ENCODE assay signal across 21 cellular contexts in genomic region chr13:80442613-80443012, GRCh38.
A peak's percentile ranks its signal among the peaks of the same experiment; 100 is the strongest.
DNase-seq lines count a peak whose midpoint lies in the region; ATAC-seq and TF ChIP-seq lines count a peak whose summit lies in the region.
"Had no signal": no experiment of that assay in that cellular context is flagged by ENCODE, and none has a peak within 500 bp of the region (broad histone marks: within the 10 kb centered on the region; RNA-seq: fewer than 3 reads in every experiment).

No MANE protein-coding gene starts in this region.

- TF ChIP-seq CTCF in MCF 10A (IDR thresholded peaks at IDR 0.05; ENCODE audit: unreplicated experiment) (no peak), breast epithelium (IDR thresholded peaks at IDR 0.05) (no peak), tibial nerve (IDR thresholded peaks at IDR 0.05) (no peak), Calu3 (IDR thresholded peaks at IDR 0.05; ENCODE audit: unreplicated experiment) (no peak)

- H3K4me1 ChIP-seq in breast epithelium: no peaks in the 10 kb centered on the region
- peaks cover 0 to 19% (median 0%) of the 10 kb centered on the region in 4 donors for H3K4me1 ChIP-seq in tibial nerve

- H3K4me3 Mint-ChIP-seq in MCF 10A (ENCODE audit: unreplicated experiment) (no peak overlapping the region), Calu3 (ENCODE audit: low read depth, unreplicated experiment) (no peak overlapping the region)
- H3K4me3 Mint-ChIP-seq: CD4-positive, alpha-beta memory T cell; GM23338; H9 had no signal

- BruUV-seq in MCF 10A (replicated peaks; lab: Mats Ljungman, UMichigan) (no TSS peak), Calu3 (replicated peaks; lab: Mats Ljungman, UMichigan) (no TSS peak)

- intact Hi-C loops in MCF 10A (cut with micrococcal nuclease) (no loop called here), breast epithelium (cut with DNase I; ENCODE audit: low total_unique reads) (no loop called here), Calu3 (cut with micrococcal nuclease; ENCODE audit: unreplicated experiment) (no loop called here)

- H3K9me3 ChIP-seq in breast epithelium (no peaks in the 10 kb centered on the region), tibial nerve (no peaks in the 10 kb centered on the region)
- H3K9me3 ChIP-seq: BE2C had no signal

- H3K4me1 Mint-ChIP-seq in MCF 10A (ENCODE audit: insufficient read depth, unreplicated experiment): peaks cover 19% of the 10 kb centered on the region
- no peaks in the 10 kb centered on the region for H3K4me1 Mint-ChIP-seq in Calu3 (ENCODE audit: low read depth, unreplicated experiment)
- H3K4me1 Mint-ChIP-seq: CD4-positive, alpha-beta memory T cell had no signal

- peak overlapping the region in 1 of 2 donors; percentile 36 for H3K27ac ChIP-seq in breast epithelium
- H3K27ac ChIP-seq in tibial nerve: peak overlapping the region in 3 of 4 donors; percentile 31 to 57 (median 42)
- H3K27ac ChIP-seq: 22Rv1 had no signal

- H3K27me3 Mint-ChIP-seq in MCF 10A (ENCODE audit: insufficient read depth, unreplicated experiment) (no peaks in the 10 kb centered on the region), Calu3 (ENCODE audit: unreplicated experiment) (no peaks in the 10 kb centered on the region)
- H3K27me3 Mint-ChIP-seq: CD4-positive, alpha-beta memory T cell had no signal

- peak overlapping the region; percentile 33 for H3K27ac Mint-ChIP-seq in MCF 10A (ENCODE audit: low read depth, unreplicated experiment)
- no peak overlapping the region for H3K27ac Mint-ChIP-seq in Calu3 (ENCODE audit: unreplicated experiment)
- H3K27ac Mint-ChIP-seq: CD4-positive, alpha-beta memory T cell; GM23338 had no signal

- H3K27me3 ChIP-seq in breast epithelium (no peaks in the 10 kb centered on the region), tibial nerve (no peaks in the 10 kb centered on the region)
- H3K27me3 ChIP-seq: BE2C had no signal

- CTCF ChIA-PET in MCF 10A (lab: Yijun Ruan, JAX): no interaction called here
- CTCF ChIA-PET in Calu3 (lab: Charles Lee): no interaction called here

- DNase-seq in MCF 10A (ENCODE audit: unreplicated experiment): no peak
- no peak for DNase-seq in breast epithelium (ENCODE audit: low spot score in 2 of 2)
- DNase-seq in fibroblast of gingiva (ENCODE audit: low read depth): peak; percentile 3
- no peak for DNase-seq in tibial nerve (ENCODE audit: low spot score in 2 of 2)
- DNase-seq in Calu3: no peak
- DNase-seq in stimulated activated CD4-positive, alpha-beta T cell treated with anti-CD3 and anti-CD28 coated beads, Interleukin-12 subunit alpha, Interleukin-12 subunit beta, amount 100 ng/mL, for 4 hours: no peak
- DNase-seq: BE2C; C1 segment of cervical spinal cord; CD4-positive, alpha-beta memory T cell; COR-L47; DMS153; DMS79; EL; GDM1; H9 had no signal

- no peaks in the 10 kb centered on the region for H3K36me3 ChIP-seq in breast epithelium
- no peaks in the 10 kb centered on the region for H3K36me3 ChIP-seq in tibial nerve
- H3K36me3 ChIP-seq: BE2C had no signal

- TF ChIP-seq EP300 in tibial nerve (IDR thresholded peaks at IDR 0.05): no peak

- no peak overlapping the region for H3K4me3 ChIP-seq in breast epithelium
- H3K4me3 ChIP-seq in tibial nerve: no peak overlapping the region
- H3K4me3 ChIP-seq: GM12878, GM23338 had no signal

- H3K9me3 Mint-ChIP-seq in MCF 10A (ENCODE audit: unreplicated experiment) (peaks cover 12% of the 10 kb centered on the region), Calu3 (ENCODE audit: low read depth, unreplicated experiment) (no peaks in the 10 kb centered on the region)
- H3K9me3 Mint-ChIP-seq: GM23338, H9 had no signal

- POLR2A ChIA-PET in MCF 10A (lab: Yijun Ruan, JAX): no interaction called here

- ATAC-seq in GM21526 (IDR thresholded peaks at IDR 0.05; ENCODE audit: low FRiP score, unreplicated experiment): peak; percentile 14
- no peak for ATAC-seq in HG03139 (IDR thresholded peaks at IDR 0.05; ENCODE audit: unreplicated experiment)
- ATAC-seq: GM23338, HCT116 had no signal

- H3K36me3 Mint-ChIP-seq in MCF 10A (ENCODE audit: insufficient read depth, unreplicated experiment) (no peaks in the 10 kb centered on the region), Calu3 (ENCODE audit: insufficient read depth, unreplicated experiment) (no peaks in the 10 kb centered on the region)
- H3K36me3 Mint-ChIP-seq: CD4-positive, alpha-beta memory T cell had no signal

- no peak for TF ChIP-seq POLR2A in breast epithelium (IDR thresholded peaks at IDR 0.05)
- TF ChIP-seq POLR2A in tibial nerve (IDR thresholded peaks at IDR 0.05): no peak
